ENCODE assay signal across 12 cellular contexts in genomic region chr20:45867129-45867810, GRCh38. TPM values are rescaled to one million over a fixed set of nuclear protein-coding genes. Genes with fewer than 3 reads are reported as not detected.
DNase-seq lines count a peak whose midpoint lies in the region; ATAC-seq and TF ChIP-seq lines count a peak whose summit lies in the region.
"Had no signal": no experiment of that assay in that cellular context is flagged by ENCODE, and none has a peak within 500 bp of the region (broad histone marks: within the 10 kb centered on the region; RNA-seq: fewer than 3 reads in every experiment).

No MANE protein-coding gene starts in this region.

- in situ Hi-C loops in gastrocnemius medialis (cut with MboI; ENCODE audit: low sequenced_read_pairs in 4 of 4), result no loop called here

- TF ChIP-seq POLR2A in gastrocnemius medialis (IDR thresholded peaks at IDR 0.05), result no peak

- DNase-seq in PC-3 (no peak), mesenchymal stem cell (no peak), T1000 (lab: John Stamatoyannopoulos, UW) (no peak), gastrocnemius medialis (no peak)
- DNase-seq: activated CD4-positive, alpha-beta T cell treated with anti-CD3 and anti-CD28 coated beads, Interleukin-2, amount 10 ng/mL, durations not matched to agents 7 days and 5 days; activated T-cell treated with anti-CD3 and anti-CD28 coated beads, Interleukin-2, amount 50 U/mL, for 72 hours; H9; left ventricle myocardium inferior; NCI-H187; NCI-H526; right cardiac atrium had no signal

- H3K14ac ChIP-seq in mesenchymal stem cell (ENCODE audit: low read length in 2 of 2), result no peak overlapping the region

- peaks cover 12% of the 10 kb centered on the region for H3K79me1 ChIP-seq in mesenchymal stem cell (replicated peaks; ENCODE audit: low read length, poor library complexity, severe bottlenecking)

- POLR2A ChIA-PET in PC-3 (lab: Charles Lee; ENCODE audit: unreplicated experiment), result interaction anchor here (0.6 to 0.9 kb wide), 7 partner anchors 14 to 343 kb away, joined by 3 to 7 read pairs (median 5); partner anchors contain the start of gene ZSWIM1

- intact Hi-C loops in PC-3 (cut with micrococcal nuclease) (loop anchor here (1.0 kb wide), 1 partner anchor 31 kb away; no protein-coding TSS in a partner anchor), gastrocnemius medialis (cut with DNase I; ENCODE audit: low total_unique reads) (no loop called here)

- H3K4me2 ChIP-seq in PC-3 (ENCODE audit: low read length) (peak overlapping the region; percentile 62), mesenchymal stem cell (ENCODE audit: low read length, poor library complexity, severe bottlenecking) (no peak overlapping the region)

- no peak overlapping the region for H3K18ac ChIP-seq in mesenchymal stem cell (ENCODE audit: low read depth in 1 of 2, low read length in 2 of 2)

- H3K27me3 ChIP-seq in PC-3 (ENCODE audit: low read length), result no peaks in the 10 kb centered on the region
- no peaks in the 10 kb centered on the region for H3K27me3 ChIP-seq in mesenchymal stem cell (ENCODE audit: control insufficient read depth in 1 of 2, insufficient read depth in 1 of 2, low read length in 2 of 2)
- no peaks in the 10 kb centered on the region for H3K27me3 ChIP-seq in gastrocnemius medialis

- H2BK120ac ChIP-seq in mesenchymal stem cell (ENCODE audit: low read depth, low read length), result no peak overlapping the region

- H4K91ac ChIP-seq in mesenchymal stem cell (ENCODE audit: low read length), result no peak overlapping the region

- H2BK12ac ChIP-seq in mesenchymal stem cell (ENCODE audit: low read length in 2 of 2), result no peak overlapping the region

- no peak overlapping the region for H3K4ac ChIP-seq in mesenchymal stem cell (ENCODE audit: low read depth in 1 of 2, low read length in 2 of 2)

- BruUV-seq in PC-3 (replicated peaks; lab: Mats Ljungman, UMichigan), result TSS peak; percentile 99

- H2AK5ac ChIP-seq in mesenchymal stem cell (ENCODE audit: low read length, severe bottlenecking), result no peak overlapping the region

- TF ChIP-seq CTCF in PC-3 (conservative IDR thresholded peaks at IDR 0.05; ENCODE audit: low read depth, low read length) (no peak), gastrocnemius medialis (IDR thresholded peaks at IDR 0.05 in 4 of 5, conservative IDR thresholded peaks at IDR 0.05 in 1 of 5) (no peak)

- no peak overlapping the region for H2BK5ac ChIP-seq in mesenchymal stem cell (ENCODE audit: low read depth, low read length, poor library complexity, severe bottlenecking)

- 89% methylated on average over 5 of the region's 6 CpGs for WGBS in mesenchymal stem cell

- H3K9me3 ChIP-seq in PC-3 (ENCODE audit: low read length) (no peaks in the 10 kb centered on the region), mesenchymal stem cell (ENCODE audit: control insufficient read depth, low read length) (no peaks in the 10 kb centered on the region), gastrocnemius medialis (no peaks in the 10 kb centered on the region)
- H3K9me3 ChIP-seq: left ventricle myocardium inferior had no signal

- H3K9ac ChIP-seq in PC-3 (ENCODE audit: low read length) (peak overlapping the region; percentile 35), mesenchymal stem cell (ENCODE audit: low read length) (peak overlapping the region; percentile 71)

- H3K27ac ChIP-seq in PC-3 (ENCODE audit: low read length) (peak overlapping the region; percentile 85), mesenchymal stem cell (ENCODE audit: low read length, poor library complexity, severe bottlenecking) (peak overlapping the region; percentile 65), gastrocnemius medialis (no peak overlapping the region)
- H3K27ac ChIP-seq: coronary artery, left ventricle myocardium inferior had no signal

- ATAC-seq in PC-3 (peak; percentile 29), gastrocnemius medialis (no peak)
- ATAC-seq: activated T-cell treated with anti-CD3 and anti-CD28 coated beads, Interleukin-2, amount 50 U/mL, for 72 hours; right cardiac atrium had no signal

- no peak overlapping the region for H3K23ac ChIP-seq in mesenchymal stem cell (ENCODE audit: low read length in 2 of 2)

- no peaks in the 10 kb centered on the region for H3K79me2 ChIP-seq in PC-3 (ENCODE audit: low read length)

- H3K36me3 ChIP-seq in PC-3 (ENCODE audit: low read depth, low read length) (no peaks in the 10 kb centered on the region), mesenchymal stem cell (ENCODE audit: control insufficient read depth in 1 of 2, insufficient read depth in 2 of 2, low read depth in 1 of 2, low read length in 2 of 2) (peaks cover 0 to 4% of the 10 kb centered on the region in 2 experiments), gastrocnemius medialis (no peaks in the 10 kb centered on the region)
- H3K36me3 ChIP-seq: left ventricle myocardium inferior had no signal

- H2BK15ac ChIP-seq in mesenchymal stem cell (ENCODE audit: low read depth, poor library complexity, severe bottlenecking), result no peak overlapping the region

- no peaks in the 10 kb centered on the region for H3K9me2 ChIP-seq in PC-3 (replicated peaks; ENCODE audit: low read length)

- peaks cover 2% of the 10 kb centered on the region for H3F3A ChIP-seq in PC-3 (ENCODE audit: low read length, unreplicated experiment)

- no peak overlapping the region for H4K8ac ChIP-seq in mesenchymal stem cell (ENCODE audit: low read length)

- no peaks in the 10 kb centered on the region for H4K20me1 ChIP-seq in PC-3 (ENCODE audit: low read length)

- CTCF ChIA-PET in PC-3 (lab: Charles Lee), result interaction anchor here (0.6 kb wide), 1 partner anchor 69 kb away, joined by 3 read pairs; no protein-coding TSS in a partner anchor

- H3K4me3 ChIP-seq in PC-3 (ENCODE audit: low read length), result peak overlapping the region; percentile 8
- H3K4me3 ChIP-seq in mesenchymal stem cell (ENCODE audit: insufficient read depth in 1 of 2, low read depth in 1 of 2, low read length in 2 of 2), result no peak overlapping the region
- H3K4me3 ChIP-seq in gastrocnemius medialis, result no peak overlapping the region
- H3K4me3 ChIP-seq: coronary artery, left ventricle myocardium inferior had no signal

- H3K4me1 ChIP-seq in PC-3 (ENCODE audit: insufficient read depth, low read length) (peaks cover 22% of the 10 kb centered on the region), mesenchymal stem cell (ENCODE audit: control insufficient read depth, insufficient read depth, low read depth, low read length) (no peaks in the 10 kb centered on the region), gastrocnemius medialis (no peaks in the 10 kb centered on the region)
- H3K4me1 ChIP-seq: left ventricle myocardium inferior had no signal

- peak overlapping the region; percentile 14; the same call in 1 of the 2 replicates for H2AFZ ChIP-seq in PC-3 (ENCODE audit: low read length)
- H2AFZ ChIP-seq in mesenchymal stem cell (ENCODE audit: low read depth, low read length), result no peak overlapping the region

RNA-seq across cellular contexts. Expression of gene ZSWIM3, which starts 9.9 kb away (rescaled TPM):
- 2.1 and 4.2 TPM in 2 replicates for total RNA-seq in PC-3 (2014; rRNA removed)
- 1.5 TPM for polyA plus RNA-seq in mesenchymal stem cell (2013, experiment 1 of 2)
- polyA plus RNA-seq in mesenchymal stem cell (2013, experiment 2 of 2), result 1.6 TPM
- total RNA-seq in gastrocnemius medialis, result 1 to 10 TPM; 1.3 to 3.3 (median 2.1) TPM

RNA-seq across cellular contexts. Expression of gene ACOT8, which starts 10.1 kb away (rescaled TPM):
- total RNA-seq in PC-3 (2014; rRNA removed), result 57.4 and 58.8 TPM in 2 replicates
- polyA plus RNA-seq in mesenchymal stem cell (2013, experiment 1 of 2), result 16.3 TPM
- polyA plus RNA-seq in mesenchymal stem cell (2013, experiment 2 of 2), result 16.8 TPM
- total RNA-seq in gastrocnemius medialis, result 10 to 100 TPM; 32.3 to 66.2 (median 41.4) TPM

RNA-seq across cellular contexts. Expression of gene ZSWIM1, which starts 13.8 kb away (rescaled TPM):
- 9.4 and 16.3 TPM in 2 replicates for total RNA-seq in PC-3 (2014; rRNA removed)
- polyA plus RNA-seq in mesenchymal stem cell (2013, experiment 1 of 2), result 8.7 TPM
- 9.0 TPM for polyA plus RNA-seq in mesenchymal stem cell (2013, experiment 2 of 2)
- 1 to 10 TPM; 5.7 to 8.5 (median 6.9) TPM for total RNA-seq in gastrocnemius medialis

RNA-seq across cellular contexts. Expression of gene SPATA25, which starts 20.2 kb away (rescaled TPM):
- total RNA-seq in PC-3 (2014; rRNA removed), result 0.40 and 0.46 TPM in 2 replicates
- 0.39 TPM for polyA plus RNA-seq in mesenchymal stem cell (2013, experiment 1 of 2)
- 0.38 TPM for polyA plus RNA-seq in mesenchymal stem cell (2013, experiment 2 of 2)
- 1 to 10 TPM in 2 of 4 donors, under 1 TPM in 1, not detected in 1; 0.71 to 4.1 (median 1.8) TPM for total RNA-seq in gastrocnemius medialis

RNA-seq across cellular contexts. Expression of gene NEURL2, which starts 23.7 kb away (rescaled TPM):
- total RNA-seq in PC-3 (2014; rRNA removed) (2.3 and 3.7 TPM in 2 replicates), gastrocnemius medialis (10 to 100 TPM in 2 of 4 donors, 1 to 10 TPM in 2; 4.9 to 24.1 (median 10.2) TPM)
- polyA plus RNA-seq in mesenchymal stem cell (2013, experiment 1 of 2), result 4.3 TPM
- 3.6 TPM for polyA plus RNA-seq in mesenchymal stem cell (2013, experiment 2 of 2)

Comparison
In these comparisons a context has a peak if more than half of its experiments do, and no peak if none do; other contexts are left out.
1. H3K27ac ChIP-seq: peak in PC-3 (single experiment) and mesenchymal stem cell (single experiment); none in gastrocnemius medialis (0 of 4).